In genomic region chr1:234893359-234893724, GRCh38 we compare ENCODE assay signal across 17 cellular contexts.
A peak's percentile ranks its signal among the peaks of the same experiment; 100 is the strongest.
DNase-seq lines count a peak whose midpoint lies in the region; ATAC-seq, FAIRE-seq and TF ChIP-seq lines count a peak whose summit lies in the region.
"Had no signal": no experiment of that assay in that cellular context is flagged by ENCODE, and none has a peak within 500 bp of the region (broad histone marks: within the 10 kb centered on the region; RNA-seq: fewer than 3 reads in every experiment).

No MANE protein-coding gene starts in this region.

- peaks cover 32% of the 10 kb centered on the region for H3K4me1 Mint-ChIP-seq in stimulated activated naive CD8-positive, alpha-beta T cell treated with anti-CD3 and anti-CD28 coated beads, Interleukin-15, Interleukin-2, amounts not matched to agents 100 ng/mL and 50 ng/mL, for 24 hours (ENCODE audit: low read depth)
- H3K4me1 Mint-ChIP-seq in stimulated activated naive CD8-positive, alpha-beta T cell treated with anti-CD3 and anti-CD28 coated beads, Interleukin-15, amount 100 ng/mL, for 72 hours: peaks cover 51% of the 10 kb centered on the region
- H3K4me1 Mint-ChIP-seq in astrocyte (ENCODE audit: low read depth, unreplicated experiment) (peaks cover 14% of the 10 kb centered on the region), nephron (peaks cover 46% of the 10 kb centered on the region)

- H3K4me2 ChIP-seq in astrocyte (ENCODE audit: low read length): peak overlapping the region; percentile 17

- no peaks in the 10 kb centered on the region for H3K36me3 Mint-ChIP-seq in stimulated activated naive CD8-positive, alpha-beta T cell treated with anti-CD3 and anti-CD28 coated beads, Interleukin-15, Interleukin-2, amounts not matched to agents 100 ng/mL and 50 ng/mL, for 24 hours (ENCODE audit: low read depth)
- H3K36me3 Mint-ChIP-seq in astrocyte (ENCODE audit: low read depth, unreplicated experiment) (no peaks in the 10 kb centered on the region), nephron (ENCODE audit: low read depth) (no peaks in the 10 kb centered on the region)
- H3K36me3 Mint-ChIP-seq: CD8-positive, alpha-beta T cell had no signal

- no peaks in the 10 kb centered on the region for H3K36me3 ChIP-seq in astrocyte (ENCODE audit: insufficient read depth, low read length)
- no peaks in the 10 kb centered on the region for H3K36me3 ChIP-seq in vagina
- H3K36me3 ChIP-seq: thyroid gland had no signal

- peak overlapping the region; percentile 43 for H3K27ac Mint-ChIP-seq in stimulated activated naive CD8-positive, alpha-beta T cell treated with anti-CD3 and anti-CD28 coated beads, Interleukin-15, Interleukin-2, amounts not matched to agents 100 ng/mL and 50 ng/mL, for 24 hours
- H3K27ac Mint-ChIP-seq in stimulated activated naive CD8-positive, alpha-beta T cell treated with anti-CD3 and anti-CD28 coated beads, Interleukin-15, amount 100 ng/mL, for 72 hours: peak overlapping the region in 1 of 2 donors; percentile 34
- H3K27ac Mint-ChIP-seq in astrocyte (ENCODE audit: unreplicated experiment) (no peak overlapping the region), nephron (peak overlapping the region in 2 of 3 experiments; percentile 32)
- H3K27ac Mint-ChIP-seq: activated CD8-positive, alpha-beta memory T cell treated with anti-CD3 and anti-CD28 coated beads, Interleukin-2, amount 10 ng/mL, durations not matched to agents 7 days and 5 days; CD8-positive, alpha-beta T cell had no signal

- H3K4me3 ChIP-seq in astrocyte (ENCODE audit: insufficient read depth, low read depth, low read length): no peak overlapping the region
- H3K4me3 ChIP-seq in vagina: no peak overlapping the region
- H3K4me3 ChIP-seq: thyroid gland had no signal

- H3K27ac ChIP-seq in astrocyte (ENCODE audit: low read depth, low read length): peak overlapping the region; percentile 75
- H3K27ac ChIP-seq in vagina: peak overlapping the region; percentile 33
- H3K27ac ChIP-seq: thyroid gland had no signal

- H3K27me3 ChIP-seq in astrocyte (ENCODE audit: insufficient read depth, low read length) (no peaks in the 10 kb centered on the region), vagina (no peaks in the 10 kb centered on the region)
- H3K27me3 ChIP-seq: thyroid gland had no signal

- H2AFZ ChIP-seq in astrocyte (ENCODE audit: low read depth, low read length): no peak overlapping the region

- FAIRE-seq in astrocyte (lab: Jason Lieb, UNC): no peak

- no peaks in the 10 kb centered on the region for H3K27me3 Mint-ChIP-seq in stimulated activated naive CD8-positive, alpha-beta T cell treated with anti-CD3 and anti-CD28 coated beads, Interleukin-15, Interleukin-2, amounts not matched to agents 100 ng/mL and 50 ng/mL, for 24 hours
- peaks cover 24% of the 10 kb centered on the region for H3K27me3 Mint-ChIP-seq in stimulated activated naive CD8-positive, alpha-beta T cell treated with anti-CD3 and anti-CD28 coated beads, Interleukin-15, amount 100 ng/mL, for 72 hours
- H3K27me3 Mint-ChIP-seq in astrocyte (ENCODE audit: low read depth, unreplicated experiment) (peaks cover 3% of the 10 kb centered on the region), nephron (ENCODE audit: low read depth) (peaks cover 24% of the 10 kb centered on the region)

- ATAC-seq in stimulated activated naive CD8-positive, alpha-beta T cell treated with anti-CD3 and anti-CD28 coated beads, Interleukin-15, amount 100 ng/mL, for 72 hours: no peak
- no peak for ATAC-seq in GM18870 (IDR thresholded peaks at IDR 0.05; ENCODE audit: unreplicated experiment)
- ATAC-seq: CD8-positive, alpha-beta T cell had no signal

- TF ChIP-seq POLR2A in vagina (IDR thresholded peaks at IDR 0.05): no peak

- H3K4me3 Mint-ChIP-seq in stimulated activated naive CD8-positive, alpha-beta T cell treated with anti-CD3 and anti-CD28 coated beads, Interleukin-15, Interleukin-2, amounts not matched to agents 100 ng/mL and 50 ng/mL, for 24 hours: no peak overlapping the region
- peak overlapping the region in 1 of 2 donors; percentile 13 for H3K4me3 Mint-ChIP-seq in stimulated activated naive CD8-positive, alpha-beta T cell treated with anti-CD3 and anti-CD28 coated beads, Interleukin-15, amount 100 ng/mL, for 72 hours
- H3K4me3 Mint-ChIP-seq in astrocyte (ENCODE audit: unreplicated experiment) (no peak overlapping the region), nephron (no peak overlapping the region)
- H3K4me3 Mint-ChIP-seq: activated CD8-positive, alpha-beta memory T cell treated with anti-CD3 and anti-CD28 coated beads, Interleukin-2, amount 10 ng/mL, durations not matched to agents 7 days and 5 days; CD8-positive, alpha-beta T cell had no signal

- TF ChIP-seq CTCF in astrocyte (IDR thresholded peaks at IDR 0.05; ENCODE audit: insufficient read depth, low read depth, low read length): no peak
- TF ChIP-seq CTCF in nephron (IDR thresholded peaks at IDR 0.05; ENCODE audit: unreplicated experiment in 3 of 3): no peak
- TF ChIP-seq CTCF in vagina (IDR thresholded peaks at IDR 0.05): no peak

- H3K9me3 ChIP-seq in astrocyte (ENCODE audit: insufficient read depth, low read depth, low read length) (no peaks in the 10 kb centered on the region), vagina (no peaks in the 10 kb centered on the region)
- H3K9me3 ChIP-seq: thyroid gland had no signal

- H4K20me1 ChIP-seq in astrocyte (ENCODE audit: insufficient read depth, low read length): no peaks in the 10 kb centered on the region

- intact Hi-C loops in vagina (cut with DNase I): no loop called here

- no peaks in the 10 kb centered on the region for H3K9me3 Mint-ChIP-seq in stimulated activated naive CD8-positive, alpha-beta T cell treated with anti-CD3 and anti-CD28 coated beads, Interleukin-15, Interleukin-2, amounts not matched to agents 100 ng/mL and 50 ng/mL, for 24 hours
- H3K9me3 Mint-ChIP-seq in stimulated activated naive CD8-positive, alpha-beta T cell treated with anti-CD3 and anti-CD28 coated beads, Interleukin-15, amount 100 ng/mL, for 72 hours: peaks cover 5 to 7% of the 10 kb centered on the region in 2 donors
- H3K9me3 Mint-ChIP-seq in astrocyte (ENCODE audit: unreplicated experiment) (peaks cover 5% of the 10 kb centered on the region), nephron (no peaks in the 10 kb centered on the region)
- H3K9me3 Mint-ChIP-seq: CD8-positive, alpha-beta T cell had no signal

- no peaks in the 10 kb centered on the region for H3K79me2 ChIP-seq in astrocyte (ENCODE audit: insufficient read depth, low read length)

- H3K4me1 ChIP-seq in astrocyte (ENCODE audit: insufficient read depth, low read length): peaks cover 25% of the 10 kb centered on the region
- peaks cover 23% of the 10 kb centered on the region for H3K4me1 ChIP-seq in vagina

- no peak for DNase-seq in stimulated activated naive CD8-positive, alpha-beta T cell treated with anti-CD3 and anti-CD28 coated beads, Interleukin-15, amount 100 ng/mL, for 72 hours
- DNase-seq in astrocyte (ENCODE audit: low read depth): no peak
- no peak for DNase-seq in vagina (ENCODE audit: extremely low spot score in 2 of 2)
- no peak for DNase-seq in activated CD4-positive, CD25-positive, alpha-beta regulatory T cell treated with anti-CD3 and anti-CD28 coated beads, Interleukin-2, amount 50 U/mL, for 72 hours
- DNase-seq in NCI-H345 treated with DMSO at 0.1 percent for 48 hours (lab: John Stamatoyannopoulos, UW; ENCODE audit: unreplicated experiment): no peak
- DNase-seq: activated CD4-positive, alpha-beta T cell treated with anti-CD3 and anti-CD28 coated beads for 1 hour; activated gamma-delta T cell treated with Interleukin-2 at 50 U/mL for 16 hours; CD8-positive, alpha-beta T cell; DMS79; KBM-7; NCI-H1694 treated with DMSO at 0.1 percent for 48 hours; retina; thyroid gland had no signal

- H3K9ac ChIP-seq in astrocyte (ENCODE audit: low read length): peak overlapping the region; percentile 50
